ENCODE assay signal across 1 cellular context in the genomic region with DNA sequence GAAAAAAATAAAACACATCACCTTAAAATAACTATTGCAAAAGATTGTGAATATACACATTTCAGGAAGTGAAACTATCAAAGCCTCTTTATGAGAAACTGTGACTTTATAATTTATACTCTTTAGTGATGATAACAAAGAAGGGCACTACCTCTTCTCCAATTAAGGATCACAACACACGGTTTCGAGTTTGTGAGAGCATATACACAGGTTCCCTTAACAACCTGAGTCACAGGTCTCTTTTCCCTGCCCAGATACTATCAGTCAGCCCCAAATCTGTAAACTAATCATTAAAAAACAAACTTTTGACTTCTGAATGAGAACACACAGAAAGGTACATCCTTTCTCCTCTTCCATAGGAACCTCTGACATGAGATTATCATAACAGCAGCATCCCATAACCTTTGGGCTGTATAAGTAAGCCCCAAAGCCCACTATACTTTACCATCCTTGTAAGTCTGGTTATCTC.
TF ChIP-seq lines count a peak whose summit lies in the region.

No MANE protein-coding gene starts in this region.

TF ChIP-seq in WTC11, 78 proteins besides CTCF, POLR2A, EP300 and RAD21 (continued from another document):
- TF ChIP-seq, protein P1, sequence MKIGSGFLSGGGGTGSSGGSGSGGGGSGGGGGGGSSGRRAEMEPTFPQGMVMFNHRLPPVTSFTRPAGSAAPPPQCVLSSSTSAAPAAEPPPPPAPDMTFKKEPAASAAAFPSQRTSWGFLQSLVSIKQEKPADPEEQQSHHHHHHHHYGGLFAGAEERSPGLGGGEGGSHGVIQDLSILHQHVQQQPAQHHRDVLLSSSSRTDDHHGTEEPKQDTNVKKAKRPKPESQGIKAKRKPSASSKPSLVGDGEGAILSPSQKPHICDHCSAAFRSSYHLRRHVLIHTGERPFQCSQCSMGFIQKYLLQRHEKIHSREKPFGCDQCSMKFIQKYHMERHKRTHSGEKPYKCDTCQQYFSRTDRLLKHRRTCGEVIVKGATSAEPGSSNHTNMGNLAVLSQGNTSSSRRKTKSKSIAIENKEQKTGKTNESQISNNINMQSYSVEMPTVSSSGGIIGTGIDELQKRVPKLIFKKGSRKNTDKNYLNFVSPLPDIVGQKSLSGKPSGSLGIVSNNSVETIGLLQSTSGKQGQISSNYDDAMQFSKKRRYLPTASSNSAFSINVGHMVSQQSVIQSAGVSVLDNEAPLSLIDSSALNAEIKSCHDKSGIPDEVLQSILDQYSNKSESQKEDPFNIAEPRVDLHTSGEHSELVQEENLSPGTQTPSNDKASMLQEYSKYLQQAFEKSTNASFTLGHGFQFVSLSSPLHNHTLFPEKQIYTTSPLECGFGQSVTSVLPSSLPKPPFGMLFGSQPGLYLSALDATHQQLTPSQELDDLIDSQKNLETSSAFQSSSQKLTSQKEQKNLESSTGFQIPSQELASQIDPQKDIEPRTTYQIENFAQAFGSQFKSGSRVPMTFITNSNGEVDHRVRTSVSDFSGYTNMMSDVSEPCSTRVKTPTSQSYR (CRISPR knock-in tag; IDR thresholded peaks at IDR 0.05): no peak
- TF ChIP-seq, protein P2, sequence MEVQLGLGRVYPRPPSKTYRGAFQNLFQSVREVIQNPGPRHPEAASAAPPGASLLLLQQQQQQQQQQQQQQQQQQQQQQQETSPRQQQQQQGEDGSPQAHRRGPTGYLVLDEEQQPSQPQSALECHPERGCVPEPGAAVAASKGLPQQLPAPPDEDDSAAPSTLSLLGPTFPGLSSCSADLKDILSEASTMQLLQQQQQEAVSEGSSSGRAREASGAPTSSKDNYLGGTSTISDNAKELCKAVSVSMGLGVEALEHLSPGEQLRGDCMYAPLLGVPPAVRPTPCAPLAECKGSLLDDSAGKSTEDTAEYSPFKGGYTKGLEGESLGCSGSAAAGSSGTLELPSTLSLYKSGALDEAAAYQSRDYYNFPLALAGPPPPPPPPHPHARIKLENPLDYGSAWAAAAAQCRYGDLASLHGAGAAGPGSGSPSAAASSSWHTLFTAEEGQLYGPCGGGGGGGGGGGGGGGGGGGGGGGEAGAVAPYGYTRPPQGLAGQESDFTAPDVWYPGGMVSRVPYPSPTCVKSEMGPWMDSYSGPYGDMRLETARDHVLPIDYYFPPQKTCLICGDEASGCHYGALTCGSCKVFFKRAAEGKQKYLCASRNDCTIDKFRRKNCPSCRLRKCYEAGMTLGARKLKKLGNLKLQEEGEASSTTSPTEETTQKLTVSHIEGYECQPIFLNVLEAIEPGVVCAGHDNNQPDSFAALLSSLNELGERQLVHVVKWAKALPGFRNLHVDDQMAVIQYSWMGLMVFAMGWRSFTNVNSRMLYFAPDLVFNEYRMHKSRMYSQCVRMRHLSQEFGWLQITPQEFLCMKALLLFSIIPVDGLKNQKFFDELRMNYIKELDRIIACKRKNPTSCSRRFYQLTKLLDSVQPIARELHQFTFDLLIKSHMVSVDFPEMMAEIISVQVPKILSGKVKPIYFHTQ (CRISPR knock-in tag; IDR thresholded peaks at IDR 0.05): no peak
- TF ChIP-seq, protein P3, sequence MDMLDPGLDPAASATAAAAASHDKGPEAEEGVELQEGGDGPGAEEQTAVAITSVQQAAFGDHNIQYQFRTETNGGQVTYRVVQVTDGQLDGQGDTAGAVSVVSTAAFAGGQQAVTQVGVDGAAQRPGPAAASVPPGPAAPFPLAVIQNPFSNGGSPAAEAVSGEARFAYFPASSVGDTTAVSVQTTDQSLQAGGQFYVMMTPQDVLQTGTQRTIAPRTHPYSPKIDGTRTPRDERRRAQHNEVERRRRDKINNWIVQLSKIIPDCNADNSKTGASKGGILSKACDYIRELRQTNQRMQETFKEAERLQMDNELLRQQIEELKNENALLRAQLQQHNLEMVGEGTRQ (CRISPR knock-in tag; IDR thresholded peaks at IDR 0.05): no peak
- no peak for TF ChIP-seq SMAD3 (CRISPR knock-in tag; IDR thresholded peaks at IDR 0.05; ENCODE audit: borderline replicate concordance)
